34 cellular contexts compared by ENCODE assay signal in genomic region chr2:127419448-127420038, GRCh38. TPM values are rescaled to one million over a fixed set of nuclear protein-coding genes. Genes with fewer than 3 reads are reported as not detected.
DNase-seq lines count a peak whose midpoint lies in the region; ATAC-seq, FAIRE-seq and TF ChIP-seq lines count a peak whose summit lies in the region.
"Had no signal": no experiment of that assay in that cellular context is flagged by ENCODE, and none has a peak within 500 bp of the region (broad histone marks: within the 10 kb centered on the region; RNA-seq: fewer than 3 reads in every experiment).

No MANE protein-coding gene starts in this region.

- no peaks in the 10 kb centered on the region for H3K9me3 ChIP-seq in K562 (replicated peaks; ENCODE audit: control insufficient read depth, insufficient read depth, low read depth, low read length)
- H3K9me3 ChIP-seq: MG63, SK-N-SH, tibial nerve had no signal

- no peaks in the 10 kb centered on the region for H3K9me3 Mint-ChIP-seq in MCF 10A (ENCODE audit: unreplicated experiment)
- H3K9me3 Mint-ChIP-seq: activated naive CD8-positive, alpha-beta T cell treated with anti-CD3 and anti-CD28 coated beads, Interleukin-2, amount 50 U/mL, for 24 hours had no signal

- peaks cover 8 to 38% of the 10 kb centered on the region in 2 experiments; a peak in 4 of 5 replicates for H3K27me3 ChIP-seq in K562 (ENCODE audit: control insufficient read depth in 2 of 2, insufficient read depth in 2 of 2, low read length in 2 of 2)

- no peak overlapping the region for H3K4me2 ChIP-seq in K562 (ENCODE audit: insufficient read depth, low read length)
- H3K4me2 ChIP-seq: SK-N-SH had no signal

- peaks cover 9 to 35% of the 10 kb centered on the region in 2 experiments for H3K4me1 ChIP-seq in K562 (replicated peaks in 1 of 2; ENCODE audit: control insufficient read depth in 2 of 2, insufficient read depth in 2 of 2, low read length in 2 of 2)

- in situ Hi-C loops in K562 (cut with MboI), result no loop called here

- H3K4me1 Mint-ChIP-seq in MCF 10A (ENCODE audit: insufficient read depth, unreplicated experiment), result peaks cover 15% of the 10 kb centered on the region

- H3K27ac ChIP-seq in K562 (ENCODE audit: extremely low read depth, low read depth, low read length), result no peak overlapping the region
- H3K27ac ChIP-seq: coronary artery, GM23248, tibial nerve had no signal

- POLR2A ChIA-PET in HEK293T (lab: Yijun Ruan, JAX), result interaction anchor here (0.7 to 1.2 kb wide), 3 partner anchors 12 to 126 kb away, joined by 3 to 5 read pairs (median 3); partner anchors contain the start of genes ERCC3 and IWS1
- POLR2A ChIA-PET in K562 (lab: Yijun Ruan, JAX), result interaction anchor here (0.5 to 1.4 kb wide), 4 partner anchors 9 to 80 kb away, joined by 3 to 5 read pairs (median 3); no protein-coding TSS in a partner anchor
- POLR2A ChIA-PET in MCF 10A (lab: Yijun Ruan, JAX), result interaction anchor here (1.0 to 1.1 kb wide), 2 partner anchors 34 to 95 kb away, joined by 3 to 4 read pairs; no protein-coding TSS in a partner anchor

- no peaks in the 10 kb centered on the region for H4K20me1 ChIP-seq in K562 (replicated peaks; ENCODE audit: control insufficient read depth, insufficient read depth, low read length)

- DNase-seq in AG08395 (ENCODE audit: low spot score) (peak; percentile 22), HEK293T (ENCODE audit: extremely low spot score) (no peak), K562 (ENCODE audit: extremely low read depth in 1 of 4, low spot score in 3 of 4) (no peak), mesenteric fat pad (ENCODE audit: low spot score) (peak; percentile 59), MCF 10A (ENCODE audit: unreplicated experiment) (no peak), RKO (ENCODE audit: low spot score) (no peak), NCI-H2227 (lab: John Stamatoyannopoulos, UW; ENCODE audit: unreplicated experiment) (no peak)
- DNase-seq in activated naive CD4-positive, alpha-beta T cell treated with Interleukin-2 at 50 U/mL for 16 hours, result no peak
- DNase-seq: activated CD4-positive, alpha-beta T cell treated with anti-CD3 and anti-CD28 coated beads, Interleukin-2, amount 50 U/mL, for 48 hours; activated gamma-delta T cell treated with Interleukin-2 at 50 U/mL for 16 hours; activated naive CD8-positive, alpha-beta T cell treated with anti-CD3 and anti-CD28 coated beads, Interleukin-2, amount 50 U/mL, for 24 hours; activated T-cell treated with anti-CD3 and anti-CD28 coated beads, Interleukin-2, amount 50 U/mL, for 48 hours; Calu3; effector CD8-positive, alpha-beta T cell; GM23248; KG1; mesendoderm; MG63; NCI-H1417; NCI-H2081; NCI-H446 treated with DMSO at 0.1 percent for 48 hours; NCI-H774; SK-N-SH; stimulated activated CD4-positive, alpha-beta T cell treated with anti-CD3 and anti-CD28 coated beads, Interleukin-15, amount 100 ng/mL, for 24 hours; stimulated activated CD4-positive, alpha-beta T cell treated with anti-CD3 and anti-CD28 coated beads, Interleukin-4, amount 100 ng/mL, for 4 hours; T-helper 17 cell had no signal

- H3K79me2 ChIP-seq in K562 (ENCODE audit: control insufficient read depth, insufficient read depth, low read length), result no peaks in the 10 kb centered on the region

- H3K4me3 ChIP-seq in K562, result no peak overlapping the region
- H3K4me3 ChIP-seq: coronary artery, GM23248, MG63, tibial nerve had no signal

- TF ChIP-seq POLR2A in K562 (conservative IDR thresholded peaks at IDR 0.05), result no peak

- H3K27me3 Mint-ChIP-seq in MCF 10A (ENCODE audit: insufficient read depth, unreplicated experiment), result peaks cover 25% of the 10 kb centered on the region

- BruUV-seq in K562 (replicated peaks; lab: Mats Ljungman, UMichigan), result no TSS peak
- BruUV-seq in MCF 10A (replicated peaks; lab: Mats Ljungman, UMichigan), result no TSS peak

- WGBS in K562 (ENCODE audit: insufficient coverage, low coverage, missing lambda C conversion rate), result 26% methylated on average over 13 of the region's 15 CpGs

- no peak for TF ChIP-seq RAD21 in K562 (CRISPR knock-in tag; conservative IDR thresholded peaks at IDR 0.05 in 1 of 2, IDR thresholded peaks at IDR 0.05 in 1 of 2)

- no peak for TF ChIP-seq EP300 in K562 (IDR thresholded peaks at IDR 0.05; ENCODE audit: low read length)

- no peak overlapping the region; a peak in 1 of 4 replicates for H3K9ac ChIP-seq in K562 (ENCODE audit: insufficient read depth in 1 of 2, low read depth in 2 of 2, low read length in 2 of 2)
- H3K9ac ChIP-seq: GM23248, SK-N-SH had no signal

- intact Hi-C loops in K562 (cut with micrococcal nuclease) (no loop called here), MCF 10A (cut with micrococcal nuclease) (loop anchor here (5.0 kb wide), 1 partner anchor 62 kb away; no protein-coding TSS in a partner anchor)

- ATAC-seq in K562, result no peak
- ATAC-seq: activated CD4-positive, CD25-positive, alpha-beta regulatory T cell treated with anti-CD3 and anti-CD28 coated beads, Interleukin-2, amount 50 U/mL, for 24 hours; activated naive CD8-positive, alpha-beta T cell treated with anti-CD3 and anti-CD28 coated beads, Interleukin-2, amount 50 U/mL, for 24 hours; T-helper 17 cell had no signal

- H2AFZ ChIP-seq in K562 (ENCODE audit: low read depth, low read length), result peak overlapping the region; percentile 44; the same call in 1 of the 2 replicates
- H2AFZ ChIP-seq: GM23248 had no signal

- TF ChIP-seq CTCF in K562 (IDR thresholded peaks at IDR 0.05 in 2 of 3, conservative IDR thresholded peaks at IDR 0.05 in 1 of 3; ENCODE audit: insufficient read depth in 2 of 3, low read depth in 1 of 3, low read length in 3 of 3), result no peak
- no peak for TF ChIP-seq CTCF in MCF 10A (IDR thresholded peaks at IDR 0.05; ENCODE audit: unreplicated experiment)

- no peak overlapping the region for H3K4me3 Mint-ChIP-seq in MCF 10A (ENCODE audit: unreplicated experiment)
- H3K4me3 Mint-ChIP-seq: activated naive CD8-positive, alpha-beta T cell treated with anti-CD3 and anti-CD28 coated beads, Interleukin-2, amount 50 U/mL, for 24 hours; T-helper 17 cell had no signal

- CTCF ChIA-PET in HEK293T (lab: Yijun Ruan, JAX) (no interaction called here), K562 (lab: Yijun Ruan, JAX; ENCODE audit: low intra/inter-chr PET ratio) (no interaction called here), MCF 10A (lab: Yijun Ruan, JAX) (interaction anchor here (0.5 to 1.3 kb wide), 4 partner anchors 19 to 140 kb away, joined by 3 to 5 read pairs (median 4); no protein-coding TSS in a partner anchor)

- no peaks in the 10 kb centered on the region for H3K36me3 Mint-ChIP-seq in MCF 10A (ENCODE audit: insufficient read depth, unreplicated experiment)

- H3K36me3 ChIP-seq in K562 (ENCODE audit: control insufficient read depth, insufficient read depth, low read length), result no peaks in the 10 kb centered on the region
- H3K36me3 ChIP-seq: MG63, tibial nerve had no signal

- no peak for FAIRE-seq in K562 (lab: Jason Lieb, UNC)
- FAIRE-seq: astrocyte, GM18507 had no signal

- H3K27ac Mint-ChIP-seq in MCF 10A (ENCODE audit: low read depth, unreplicated experiment), result no peak overlapping the region
- H3K27ac Mint-ChIP-seq: activated naive CD8-positive, alpha-beta T cell treated with anti-CD3 and anti-CD28 coated beads, Interleukin-2, amount 50 U/mL, for 24 hours; progenitor cell of endocrine pancreas; T-helper 17 cell had no signal

- no peaks in the 10 kb centered on the region for H3K9me1 ChIP-seq in K562 (ENCODE audit: control insufficient read depth, insufficient read depth, low read length)

TF ChIP-seq in K562, 482 proteins besides CTCF, POLR2A, EP300 and RAD21 (continues in another document):
- no peak for TF ChIP-seq TAF1 (IDR thresholded peaks at IDR 0.05; ENCODE audit: control insufficient read depth, extremely low read depth, insufficient read depth, low read length, severe bottlenecking)
- 0 out of 2 replicates have a peak, but pooled peaks have one; percentile 2 for TF ChIP-seq BCOR (IDR thresholded peaks at IDR 0.05)

RNA-seq across cellular contexts. Expression of gene PROC, which starts 1.3 kb away (rescaled TPM):
- not detected in 2 replicates for total RNA-seq in K562 (2011; cell fraction: chromatin; rRNA removed; ENCODE audit: low replicate concordance)
- not detected in 2 replicates for total RNA-seq in K562 (2011; cell fraction: nucleolus; rRNA removed)
- not detected in 2 replicates for total RNA-seq in K562 (2011; cell fraction: nucleoplasm; rRNA removed)
- not detected in 2 replicates for total RNA-seq in K562 (2014; rRNA removed)
- not detected in 2 replicates for total RNA-seq in K562 (2014; rRNA removed; fragmentation: Illumina TruSeq; extraction: Trizol)
- not detected in 2 replicates for total RNA-seq in K562 (2015; rRNA removed; fragmentation: Illumina TruSeq; extraction: Trizol)
- total RNA-seq in K562 (2021), result not detected in 2 replicates
- polyA plus RNA-seq in K562 (2011; rRNA removed), result not detected in 2 replicates
- not detected in 2 replicates for polyA plus RNA-seq in K562 (2011; cell fraction: cytosol; rRNA removed)
- not detected in 2 replicates for polyA plus RNA-seq in K562 (2011; cell fraction: nucleus; rRNA removed)
- 0.14 and 0.25 TPM in 2 replicates for polyA plus RNA-seq in K562 (2012)
- polyA plus RNA-seq in K562 (2014; fragmentation: Illumina TruSeq; extraction: Trizol), result not detected in 2 replicates
- polyA plus RNA-seq in K562 (2014; fragmentation: Nextera tagmentation; extraction: Ambion mirVana), result not detected
- not detected in 2 replicates for polyA plus RNA-seq in K562 (2014; rRNA removed)
- polyA minus RNA-seq in K562 (2011; rRNA and poly(A)+ RNA removed), result not detected in 2 replicates
- polyA minus RNA-seq in K562 (2011; cell fraction: cytosol; rRNA and poly(A)+ RNA removed), result not detected in 2 replicates
- not detected in 2 replicates for polyA minus RNA-seq in K562 (2011; cell fraction: nucleus; rRNA and poly(A)+ RNA removed)
- not detected for total RNA-seq in mesenteric fat pad
- not detected in 2 replicates for total RNA-seq in MCF 10A (2022)
- total RNA-seq: cardiac septum, GM23248, T-helper 17 cell, tibial nerve had no signal
- polyA plus RNA-seq: AG04450, GM23248 had no signal

RNA-seq across cellular contexts. Expression of gene MAP3K2, which starts 31.8 kb away (rescaled TPM):
- 11.9 and 21.7 TPM in 2 replicates for total RNA-seq in K562 (2011; cell fraction: chromatin; rRNA removed; ENCODE audit: low replicate concordance)
- total RNA-seq in K562 (2011; cell fraction: nucleolus; rRNA removed), result 4.2 and 6.8 TPM in 2 replicates
- 7.3 and 14.1 TPM in 2 replicates for total RNA-seq in K562 (2011; cell fraction: nucleoplasm; rRNA removed)
- total RNA-seq in K562 (2014; rRNA removed) (7.1 and 12.1 TPM in 2 replicates), K562 (2014; rRNA removed; fragmentation: Illumina TruSeq; extraction: Trizol) (9.0 and 10.0 TPM in 2 replicates), K562 (2015; rRNA removed; fragmentation: Illumina TruSeq; extraction: Trizol) (8.3 TPM in 2 replicates), K562 (2021) (14.2 and 15.5 TPM in 2 replicates), mesenteric fat pad (62.0 TPM), MCF 10A (2022) (62.9 and 65.6 TPM in 2 replicates)
- polyA plus RNA-seq in K562 (2011; rRNA removed) (5.4 and 5.7 TPM in 2 replicates), K562 (2014; fragmentation: Illumina TruSeq; extraction: Trizol) (5.0 and 5.3 TPM in 2 replicates), K562 (2014; fragmentation: Nextera tagmentation; extraction: Ambion mirVana) (1 to 10 TPM; 1.2 to 2.6 TPM), K562 (2014; rRNA removed) (4.8 and 4.9 TPM in 2 replicates)
- polyA plus RNA-seq in K562 (2011; cell fraction: cytosol; rRNA removed), result 1.9 and 2.8 TPM in 2 replicates
- 11.4 and 11.5 TPM in 2 replicates for polyA plus RNA-seq in K562 (2011; cell fraction: nucleus; rRNA removed)
- 3.4 and 3.5 TPM in 2 replicates for polyA plus RNA-seq in K562 (2012)
- 15.4 and 22.1 TPM in 2 replicates for polyA minus RNA-seq in K562 (2011; rRNA and poly(A)+ RNA removed)
- polyA minus RNA-seq in K562 (2011; cell fraction: cytosol; rRNA and poly(A)+ RNA removed), result 8.7 and 10.0 TPM in 2 replicates
- polyA minus RNA-seq in K562 (2011; cell fraction: nucleus; rRNA and poly(A)+ RNA removed), result 8.6 and 14.6 TPM in 2 replicates

Comparison
In these comparisons a context has a peak if more than half of its experiments do, and no peak if none do; other contexts are left out.
1. DNase-seq: peak in AG08395 (single experiment) and mesenteric fat pad (single experiment); none in HEK293T (single experiment), K562 (0 of 4), MCF 10A (single experiment), RKO (single experiment), activated naive CD4-positive, alpha-beta T cell treated with Interleukin-2 at 50 U/mL for 16 hours (single experiment) and NCI-H2227 (single experiment).